9 cellular contexts compared by ENCODE assay signal in genomic region chr10:29119374-29119773, GRCh38.
DNase-seq lines count a peak whose midpoint lies in the region; ATAC-seq and TF ChIP-seq lines count a peak whose summit lies in the region.
"Had no signal": no experiment of that assay in that cellular context is flagged by ENCODE, and none has a peak within 500 bp of the region (broad histone marks: within the 10 kb centered on the region; RNA-seq: fewer than 3 reads in every experiment).

No MANE protein-coding gene starts in this region.

- no peak overlapping the region for H4K91ac ChIP-seq in neuronal stem cell (ENCODE audit: low read depth, low read length, poor library complexity)

- H4K8ac ChIP-seq in neuronal stem cell (ENCODE audit: low read depth, low read length) = no peak overlapping the region

- no peak overlapping the region for H2AFZ ChIP-seq in neuronal stem cell (ENCODE audit: low read length)

- H2BK120ac ChIP-seq in neuronal stem cell (ENCODE audit: low read depth, low read length) = no peak overlapping the region

- no peaks in the 10 kb centered on the region for H3K36me3 ChIP-seq in iPS DF 6.9 (ENCODE audit: control insufficient read depth, insufficient read depth, low read length)
- no peaks in the 10 kb centered on the region for H3K36me3 ChIP-seq in neuronal stem cell (replicated peaks in 1 of 2; ENCODE audit: control insufficient read depth in 2 of 2, insufficient read depth in 2 of 2, low read length in 2 of 2)
- H3K36me3 ChIP-seq: vagina had no signal

- DNase-seq in AG04450 (ENCODE audit: low read depth, low spot score) (no peak), SK-N-DZ (ENCODE audit: low spot score) (peak; percentile 15), iPS DF 6.9 (ENCODE audit: low read depth, low spot score) (peak; percentile 58), GF-D8 (lab: John Stamatoyannopoulos, UW) (no peak), GM10248 (ENCODE audit: extremely low spot score) (no peak), neuronal stem cell (ENCODE audit: low spot score) (no peak)

- H3K27me3 ChIP-seq in AG04450 (ENCODE audit: control insufficient read depth, insufficient read depth, low read length) (no peaks in the 10 kb centered on the region), iPS DF 6.9 (ENCODE audit: control insufficient read depth, insufficient read depth, low read length) (no peaks in the 10 kb centered on the region), neuronal stem cell (ENCODE audit: control insufficient read depth in 3 of 3, insufficient read depth in 3 of 3, low read depth in 1 of 3, low read length in 3 of 3) (no peaks in the 10 kb centered on the region)
- H3K27me3 ChIP-seq: vagina had no signal

- no peak overlapping the region for H2BK12ac ChIP-seq in neuronal stem cell (ENCODE audit: low read length)

- no peak overlapping the region for H3K9ac ChIP-seq in neuronal stem cell (ENCODE audit: low read depth, low read length, poor library complexity)

- no peak overlapping the region for H2AK5ac ChIP-seq in neuronal stem cell (ENCODE audit: low read depth, low read length)

- no peak overlapping the region for H3K23ac ChIP-seq in neuronal stem cell (ENCODE audit: low read depth, low read length, poor library complexity)

- CTCF ChIA-PET in AG04450 (lab: Charles Lee) (interaction anchor here (0.6 to 3.7 kb wide), 8 partner anchors 8 to 500 kb away, joined by 4 to 31 read pairs (median 6); no protein-coding TSS in a partner anchor), GM10248 (lab: Yijun Ruan, JAX) (interaction anchor here (0.9 to 3.5 kb wide), 3 partner anchors 10 to 212 kb away, joined by 3 to 17 read pairs (median 3); no protein-coding TSS in a partner anchor)

- H3K79me1 ChIP-seq in neuronal stem cell (ENCODE audit: low read depth, low read length) = no peaks in the 10 kb centered on the region

- TF ChIP-seq CTCF in AG04450 (IDR thresholded peaks at IDR 0.05; ENCODE audit: low read depth, low read length) = peak; percentile 50
- peak; percentile 32; the same call in 1 of the 2 replicates for TF ChIP-seq CTCF in GM12875 (IDR thresholded peaks at IDR 0.05; ENCODE audit: borderline replicate concordance, insufficient read depth, low read depth, low read length)
- no peak for TF ChIP-seq CTCF in GM10248 (IDR thresholded peaks at IDR 0.05; ENCODE audit: control extremely low read depth, extremely low read depth, low read depth, missing control alignments)

- no peak overlapping the region for H3K4me2 ChIP-seq in neuronal stem cell (ENCODE audit: insufficient read depth, low read length, poor library complexity, severe bottlenecking)

- H2BK15ac ChIP-seq in neuronal stem cell (ENCODE audit: low read length) = no peak overlapping the region

- WGBS in iPS DF 6.9 (ENCODE audit: insufficient coverage, insufficient read length) = no CpG with 5 or more reads among the region's 8 CpGs
- WGBS in neuronal stem cell (ENCODE audit: extremely low coverage in 2 of 2, insufficient read length in 2 of 2, insufficient replicate concordance in 1 of 2), 2 donors = no CpG with 5 or more reads among the region's 8 CpGs

- no peaks in the 10 kb centered on the region for H3K4me1 ChIP-seq in iPS DF 6.9 (ENCODE audit: control insufficient read depth, insufficient read depth, low read length)
- H3K4me1 ChIP-seq in neuronal stem cell (ENCODE audit: control insufficient read depth in 2 of 2, insufficient read depth in 1 of 2, low read depth in 1 of 2, low read length in 2 of 2) = no peaks in the 10 kb centered on the region
- H3K4me1 ChIP-seq: vagina had no signal

- H3K14ac ChIP-seq in neuronal stem cell (ENCODE audit: low read length) = no peak overlapping the region

- H2BK5ac ChIP-seq in neuronal stem cell (ENCODE audit: low read length) = no peak overlapping the region

- H3K27ac ChIP-seq in AG04450 (ENCODE audit: low read depth, low read length) (no peak overlapping the region), iPS DF 6.9 (ENCODE audit: low read length) (no peak overlapping the region), neuronal stem cell (replicated peaks; ENCODE audit: low read length) (no peak overlapping the region)
- H3K27ac ChIP-seq: vagina had no signal

- H3K9me3 ChIP-seq in AG04450 (ENCODE audit: control insufficient read depth, insufficient read depth, low read length) (peaks cover 2% of the 10 kb centered on the region), iPS DF 6.9 (ENCODE audit: control insufficient read depth, insufficient read depth, low read length) (no peaks in the 10 kb centered on the region), neuronal stem cell (replicated peaks in 1 of 2; ENCODE audit: control insufficient read depth in 2 of 2, insufficient read depth in 1 of 2, low read depth in 1 of 2, low read length in 2 of 2) (peaks cover 0 to 3% of the 10 kb centered on the region in 2 donors)
- H3K9me3 ChIP-seq: vagina had no signal

- ATAC-seq in GM19452 (IDR thresholded peaks at IDR 0.05; ENCODE audit: unreplicated experiment) = no peak

- H3K18ac ChIP-seq in neuronal stem cell (ENCODE audit: low read length) = no peak overlapping the region

- POLR2A ChIA-PET in AG04450 (lab: Yijun Ruan, JAX) = no interaction called here
- POLR2A ChIA-PET in GM10248 (lab: Yijun Ruan, JAX) = no interaction called here

- no peak overlapping the region for H3K4ac ChIP-seq in neuronal stem cell (ENCODE audit: low read length)

- H3K4me3 ChIP-seq in AG04450 (ENCODE audit: low read depth, low read length) = no peak overlapping the region
- no peak overlapping the region for H3K4me3 ChIP-seq in GM12875 (ENCODE audit: low read depth, low read length)
- no peak overlapping the region for H3K4me3 ChIP-seq in iPS DF 6.9 (ENCODE audit: low read length)
- no peak overlapping the region for H3K4me3 ChIP-seq in neuronal stem cell (ENCODE audit: low read length in 2 of 2)
- H3K4me3 ChIP-seq: vagina had no signal

Comparison
In these comparisons a context has a peak if more than half of its experiments do, and no peak if none do; other contexts are left out.
1. DNase-seq: peak in SK-N-DZ (single experiment) and iPS DF 6.9 (single experiment); none in AG04450 (single experiment), GF-D8 (single experiment), GM10248 (single experiment) and neuronal stem cell (single experiment).